1 cellular context compared by ENCODE assay signal in genomic region chr19:19606686-19607085, GRCh38. TPM values are rescaled to one million over a fixed set of nuclear protein-coding genes. Genes with fewer than 3 reads are reported as not detected.
"Had no signal": no experiment of that assay in that cellular context is flagged by ENCODE, and none has a peak within 500 bp of the region (broad histone marks: within the 10 kb centered on the region; RNA-seq: fewer than 3 reads in every experiment).

No MANE protein-coding gene starts in this region.

RNA-seq across cellular contexts. Expression of gene PBX4, which starts 11.8 kb away (rescaled TPM):
- total RNA-seq: dermis microvascular lymphatic vessel endothelial cell had no signal
